In the genomic region with DNA sequence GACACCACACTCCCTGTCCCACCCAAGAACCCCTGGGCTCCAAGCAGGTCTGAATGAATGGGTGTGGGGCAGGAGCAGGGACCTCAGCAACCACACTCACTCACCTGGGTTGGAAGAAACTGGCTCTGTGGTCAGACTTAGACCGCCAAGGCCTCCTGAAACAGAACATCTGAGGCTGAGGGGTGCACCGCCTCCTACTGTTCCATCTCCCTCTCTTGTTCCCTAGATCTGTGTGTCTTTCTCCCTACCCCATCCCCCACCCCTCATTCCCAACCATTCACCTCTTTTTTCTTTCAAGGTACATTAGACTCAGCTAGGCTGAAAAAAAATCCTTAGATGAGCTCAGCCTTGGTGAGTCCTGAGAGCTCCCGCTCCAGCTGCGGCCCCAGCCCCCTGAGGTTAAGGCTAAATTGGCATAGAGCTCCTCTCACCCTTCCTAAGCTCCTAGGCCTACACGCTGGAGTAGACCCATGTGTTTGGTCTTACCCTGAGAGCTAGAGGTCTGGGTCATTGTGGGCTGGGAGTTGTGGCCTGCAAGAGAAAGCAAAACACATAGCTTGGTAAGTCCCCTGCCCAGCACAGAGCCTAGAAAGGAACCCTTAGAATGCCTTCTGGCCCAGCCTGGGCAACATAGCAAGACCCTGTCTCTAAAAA, we compare ENCODE assay signal across 1 cellular context.
TF ChIP-seq lines count a peak whose summit lies in the region.

No MANE protein-coding gene starts in this region.

TF ChIP-seq in endothelial cell of umbilical vein, 7 proteins besides CTCF, POLR2A, EP300 and RAD21:
- TF ChIP-seq GATA2 (IDR thresholded peaks at IDR 0.05; ENCODE audit: insufficient read depth, insufficient read length, low read depth, low read length), result no peak
- TF ChIP-seq POLR2AphosphoS5 (IDR thresholded peaks at IDR 0.05; ENCODE audit: insufficient read depth, low read depth, low read length), result peak; percentile 13
- TF ChIP-seq EZH2 (IDR thresholded peaks at IDR 0.05; ENCODE audit: borderline replicate concordance, low read depth, low read length, severe bottlenecking), result no peak
- no peak for TF ChIP-seq FOS (IDR thresholded peaks at IDR 0.05; ENCODE audit: borderline replicate concordance, insufficient read depth, low read length)
- no peak for TF ChIP-seq MYC (IDR thresholded peaks at IDR 0.05; ENCODE audit: low read depth, low read length)
- TF ChIP-seq JUN (IDR thresholded peaks at IDR 0.05; ENCODE audit: borderline replicate concordance, insufficient read depth, insufficient read length, low read depth), result no peak
